9 cellular contexts compared by ENCODE assay signal in the genomic region with DNA sequence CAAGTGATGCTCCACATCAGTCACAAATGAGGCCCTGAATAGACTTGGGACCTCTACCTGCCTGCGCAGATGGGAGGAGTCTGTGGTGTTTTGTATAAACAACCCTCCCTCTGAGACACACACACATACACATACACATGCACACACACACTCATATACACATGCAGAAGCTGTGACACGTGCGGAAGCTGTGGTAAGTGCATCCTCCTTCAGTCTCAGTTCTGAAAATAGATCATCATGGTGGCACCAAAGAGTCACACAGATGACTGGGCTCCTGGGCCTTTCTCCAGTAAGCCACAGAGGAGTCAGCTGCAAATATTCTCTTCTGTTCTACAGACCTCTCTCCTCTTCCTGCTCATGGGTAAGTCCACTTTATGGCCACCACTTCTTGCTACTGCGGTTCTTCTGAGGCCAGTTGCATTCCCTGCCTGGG.
DNase-seq lines count a peak whose midpoint lies in the region; ATAC-seq and TF ChIP-seq lines count a peak whose summit lies in the region.
"Had no signal": no experiment of that assay in that cellular context is flagged by ENCODE, and none has a peak within 500 bp of the region (broad histone marks: within the 10 kb centered on the region; RNA-seq: fewer than 3 reads in every experiment).

A gene with protein sequence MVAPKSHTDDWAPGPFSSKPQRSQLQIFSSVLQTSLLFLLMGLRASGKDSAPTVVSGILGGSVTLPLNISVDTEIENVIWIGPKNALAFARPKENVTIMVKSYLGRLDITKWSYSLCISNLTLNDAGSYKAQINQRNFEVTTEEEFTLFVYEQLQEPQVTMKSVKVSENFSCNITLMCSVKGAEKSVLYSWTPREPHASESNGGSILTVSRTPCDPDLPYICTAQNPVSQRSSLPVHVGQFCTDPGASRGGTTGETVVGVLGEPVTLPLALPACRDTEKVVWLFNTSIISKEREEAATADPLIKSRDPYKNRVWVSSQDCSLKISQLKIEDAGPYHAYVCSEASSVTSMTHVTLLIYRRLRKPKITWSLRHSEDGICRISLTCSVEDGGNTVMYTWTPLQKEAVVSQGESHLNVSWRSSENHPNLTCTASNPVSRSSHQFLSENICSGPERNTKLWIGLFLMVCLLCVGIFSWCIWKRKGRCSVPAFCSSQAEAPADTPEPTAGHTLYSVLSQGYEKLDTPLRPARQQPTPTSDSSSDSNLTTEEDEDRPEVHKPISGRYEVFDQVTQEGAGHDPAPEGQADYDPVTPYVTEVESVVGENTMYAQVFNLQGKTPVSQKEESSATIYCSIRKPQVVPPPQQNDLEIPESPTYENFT (plus strand): TSS at position 224 of the 433 bp plus-strand sequence. CDS start 14 bp downstream, at position 238.

- H3K79me2 ChIP-seq in OCI-LY1 (ENCODE audit: insufficient read depth, low read length) = no peaks in the 10 kb centered on the region

- peak within 1 kb of the TSS; percentile 64 for H3K4me3 ChIP-seq in OCI-LY1 (ENCODE audit: low read depth, low read length, poor library complexity, severe bottlenecking)

- peaks cover 13% of the 10 kb centered on the region for H3K36me3 Mint-ChIP-seq in activated naive CD4-positive, alpha-beta T cell treated with anti-CD3 and anti-CD28 coated beads, Interleukin-2, amount 50 U/mL, for 24 hours

- H4K20me1 ChIP-seq in OCI-LY1 (ENCODE audit: insufficient read depth, low read length) = no peaks in the 10 kb centered on the region

- no peaks in the 10 kb centered on the region for H3K9me3 Mint-ChIP-seq in activated naive CD4-positive, alpha-beta T cell treated with anti-CD3 and anti-CD28 coated beads, Interleukin-2, amount 50 U/mL, for 24 hours

- TF ChIP-seq CTCF in GM13977 (IDR thresholded peaks at IDR 0.05; ENCODE audit: extremely low read depth, insufficient read depth, missing control alignments) = no peak
- TF ChIP-seq CTCF in OCI-LY1 (IDR thresholded peaks at IDR 0.05; ENCODE audit: low read length) = no peak

- no peaks in the 10 kb centered on the region for H3K27me3 Mint-ChIP-seq in activated naive CD4-positive, alpha-beta T cell treated with anti-CD3 and anti-CD28 coated beads, Interleukin-2, amount 50 U/mL, for 24 hours

- H3K9ac ChIP-seq in OCI-LY1 (ENCODE audit: low read length) = peak within 1 kb of the TSS; percentile 57

- DNase-seq in GM13977 (ENCODE audit: low spot score) = peak; percentile 72
- peak; percentile 44 to 68 (median 62) for DNase-seq in stimulated activated CD4-positive, alpha-beta T cell treated with anti-CD3 and anti-CD28 coated beads, TNF-alpha, amount 100 ng/mL, for 1 hour (ENCODE audit: low read depth in 3 of 3, low spot score in 1 of 3)
- DNase-seq in NCI-H187 (lab: John Stamatoyannopoulos, UW) = no peak
- DNase-seq in kidney glomerular epithelial cell (lab: John Stamatoyannopoulos, UW) = no peak
- DNase-seq in NCI-H526 (lab: John Stamatoyannopoulos, UW) = no peak

- peak within 1 kb of the TSS; percentile 72 for H3K27ac ChIP-seq in OCI-LY1 (ENCODE audit: low read depth, low read length, poor library complexity, severe bottlenecking)
- H3K27ac ChIP-seq: epithelial cell of prostate had no signal

- ATAC-seq in HG02610 (IDR thresholded peaks at IDR 0.05; ENCODE audit: unreplicated experiment) = peak; percentile 76

- peak within 1 kb of the TSS; percentile 89 for H3K4me2 ChIP-seq in OCI-LY1 (ENCODE audit: low read length)

- H3F3A ChIP-seq in OCI-LY1 (ENCODE audit: insufficient read depth, low read length) = peaks cover 2% of the 10 kb centered on the region; the same call in 1 of the 2 replicates

- H3K27me3 ChIP-seq in OCI-LY1 (ENCODE audit: insufficient read depth, low read length) = no peaks in the 10 kb centered on the region

- in situ Hi-C loops in GM13977 (cut with MboI; ENCODE audit: low pct_unique_long_range_greater_than_20kb, low sequenced_read_pairs, unreplicated experiment) = loop anchor here (5.0 kb wide), 1 partner anchor 36 kb away; no protein-coding TSS in a partner anchor

- no peak within 1 kb of the TSS for H2AFZ ChIP-seq in OCI-LY1 (ENCODE audit: low read length)

- H3K27ac Mint-ChIP-seq in activated naive CD4-positive, alpha-beta T cell treated with anti-CD3 and anti-CD28 coated beads, Interleukin-2, amount 50 U/mL, for 24 hours = peak within 1 kb of the TSS; percentile 97

- no peaks in the 10 kb centered on the region for H3K9me2 ChIP-seq in OCI-LY1 (ENCODE audit: low read depth, low read length)

- peak within 1 kb of the TSS; percentile 92 for H3K4me3 Mint-ChIP-seq in activated naive CD4-positive, alpha-beta T cell treated with anti-CD3 and anti-CD28 coated beads, Interleukin-2, amount 50 U/mL, for 24 hours

- H3K4me1 ChIP-seq in OCI-LY1 (ENCODE audit: insufficient read depth, low read length, severe bottlenecking) = peaks cover 58% of the 10 kb centered on the region

- H3K9me3 ChIP-seq in OCI-LY1 (ENCODE audit: low read length) = no peaks in the 10 kb centered on the region

- peaks cover 51% of the 10 kb centered on the region for H3K4me1 Mint-ChIP-seq in activated naive CD4-positive, alpha-beta T cell treated with anti-CD3 and anti-CD28 coated beads, Interleukin-2, amount 50 U/mL, for 24 hours

- H3K36me3 ChIP-seq in OCI-LY1 (ENCODE audit: insufficient read depth, low read length) = peaks cover 6% of the 10 kb centered on the region; the same call in 1 of the 2 replicates

Comparison
In these comparisons a context has a peak if more than half of its experiments do, and no peak if none do; other contexts are left out.
1. DNase-seq: peak in GM13977 (single experiment) and stimulated activated CD4-positive, alpha-beta T cell treated with anti-CD3 and anti-CD28 coated beads, TNF-alpha, amount 100 ng/mL, for 1 hour (3 of 3); none in NCI-H187 (0 of 2), kidney glomerular epithelial cell (single experiment) and NCI-H526 (0 of 2).